Comparison of ENCODE assay signal across 20 cellular contexts in the genomic region with DNA sequence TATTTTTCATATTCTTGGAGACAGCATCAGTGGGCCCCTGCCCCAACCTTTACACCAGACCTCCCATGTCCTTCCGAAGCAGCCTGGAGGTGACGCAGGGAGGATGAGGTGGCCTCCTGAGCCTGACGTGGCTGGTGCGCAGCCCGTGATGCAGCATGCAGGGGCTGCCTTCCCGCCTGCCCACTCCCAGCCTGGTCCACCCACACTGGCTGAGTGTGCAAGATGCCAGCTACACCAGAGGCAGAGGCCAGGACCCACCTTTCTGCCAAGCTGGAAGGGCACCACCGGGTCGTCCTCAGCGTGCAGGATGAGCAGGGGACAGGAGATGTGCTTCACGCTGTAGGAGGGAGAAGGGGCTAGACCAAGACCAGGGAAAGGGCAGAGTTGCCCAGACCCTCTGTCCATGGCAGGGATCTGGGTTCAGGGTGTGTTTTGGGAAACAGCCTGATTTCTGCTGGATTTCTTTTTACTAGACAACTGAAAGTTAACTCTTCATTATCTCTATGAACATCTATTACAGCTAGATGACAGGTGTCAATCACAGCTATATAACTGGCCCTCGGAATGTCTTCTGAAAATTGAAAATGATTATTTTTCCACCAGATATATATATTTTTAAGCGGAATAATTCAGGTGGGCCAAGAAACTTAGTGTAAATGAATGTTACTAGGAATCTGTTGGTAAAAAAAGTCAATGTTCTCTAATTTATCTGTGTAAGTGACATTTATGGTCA. TPM values are rescaled to one million over a fixed set of nuclear protein-coding genes. Genes with fewer than 3 reads are reported as not detected.
DNase-seq lines count a peak whose midpoint lies in the region; ATAC-seq, FAIRE-seq and TF ChIP-seq lines count a peak whose summit lies in the region.
"Had no signal": no experiment of that assay in that cellular context is flagged by ENCODE, and none has a peak within 500 bp of the region (broad histone marks: within the 10 kb centered on the region; RNA-seq: fewer than 3 reads in every experiment).

No MANE protein-coding gene starts in this region.

- no peak overlapping the region for H3K9ac ChIP-seq in K562 (ENCODE audit: insufficient read depth in 1 of 2, low read depth in 2 of 2, low read length in 2 of 2)
- H3K9ac ChIP-seq: KMS-11 had no signal

- no peaks in the 10 kb centered on the region for H3K27me3 ChIP-seq in K562 (ENCODE audit: control insufficient read depth in 2 of 2, insufficient read depth in 2 of 2, low read length in 2 of 2)
- H3K27me3 ChIP-seq in HAP-1 (ENCODE audit: low read depth) = no peaks in the 10 kb centered on the region

- H3K79me2 ChIP-seq in K562 (ENCODE audit: control insufficient read depth, insufficient read depth, low read length) = no peaks in the 10 kb centered on the region

- H3K9me3 Mint-ChIP-seq in activated naive CD4-positive, alpha-beta T cell treated with anti-CD3 and anti-CD28 coated beads, Interleukin-2, amount 50 U/mL, for 72 hours = no peaks in the 10 kb centered on the region
- H3K9me3 Mint-ChIP-seq in progenitor cell of endocrine pancreas (ENCODE audit: low read depth) (no peaks in the 10 kb centered on the region), HFFc6 (no peaks in the 10 kb centered on the region)
- H3K9me3 Mint-ChIP-seq: CD4-positive, alpha-beta T cell had no signal

- H3K4me3 ChIP-seq in A549 (no peak overlapping the region), K562 (no peak overlapping the region), HAP-1 (no peak overlapping the region)

- H4K20me1 ChIP-seq in K562 (replicated peaks; ENCODE audit: control insufficient read depth, insufficient read depth, low read length) = no peaks in the 10 kb centered on the region

- H3K9me3 ChIP-seq in A549 (no peaks in the 10 kb centered on the region), K562 (replicated peaks; ENCODE audit: control insufficient read depth, insufficient read depth, low read depth, low read length) (no peaks in the 10 kb centered on the region), HAP-1 (no peaks in the 10 kb centered on the region)

- 92% methylated on average over 12 of the region's 12 CpGs for WGBS in A549 (ENCODE audit: missing lambda C conversion rate)
- WGBS in K562 (ENCODE audit: insufficient coverage, low coverage, missing lambda C conversion rate) = 88% methylated on average over 4 of the region's 12 CpGs

- H3K27ac ChIP-seq in A549 (peak overlapping the region; percentile 53 to 72; a peak in 4 of 6 replicates), K562 (ENCODE audit: extremely low read depth, low read depth, low read length) (no peak overlapping the region)
- H3K27ac ChIP-seq: KMS-11 had no signal

- in situ Hi-C loops in K562 (cut with MboI) = no loop called here
- in situ Hi-C loops in HAP-1 (cut with MboI; ENCODE audit: low sequenced_read_pairs) = no loop called here

- no peaks in the 10 kb centered on the region for H3K36me3 Mint-ChIP-seq in activated naive CD4-positive, alpha-beta T cell treated with anti-CD3 and anti-CD28 coated beads, Interleukin-2, amount 50 U/mL, for 72 hours
- H3K36me3 Mint-ChIP-seq in progenitor cell of endocrine pancreas (ENCODE audit: insufficient read depth) = peaks cover 2% of the 10 kb centered on the region
- peaks cover 10% of the 10 kb centered on the region for H3K36me3 Mint-ChIP-seq in HFFc6 (ENCODE audit: low read depth)

- no peak overlapping the region for H3K4me2 ChIP-seq in A549
- H3K4me2 ChIP-seq in K562 (ENCODE audit: insufficient read depth, low read length) = no peak overlapping the region
- H3K4me2 ChIP-seq: KMS-11 had no signal

- no peak for FAIRE-seq in A549 (lab: Jason Lieb, UNC)
- no peak for FAIRE-seq in K562 (lab: Jason Lieb, UNC)
- FAIRE-seq: A204.1, GM19239 had no signal

- peaks cover 12% of the 10 kb centered on the region; the same call in 2 of the 3 replicates for H3K36me3 ChIP-seq in K562 (ENCODE audit: control insufficient read depth, insufficient read depth, low read length)
- peaks cover 25% of the 10 kb centered on the region for H3K36me3 ChIP-seq in HAP-1 (replicated peaks)

- BruUV-seq in K562 (replicated peaks; lab: Mats Ljungman, UMichigan) = no TSS peak

- H3K9me1 ChIP-seq in K562 (ENCODE audit: control insufficient read depth, insufficient read depth, low read length) = no peaks in the 10 kb centered on the region

- H3K27ac Mint-ChIP-seq in activated naive CD4-positive, alpha-beta T cell treated with anti-CD3 and anti-CD28 coated beads, Interleukin-2, amount 50 U/mL, for 72 hours = peak overlapping the region; percentile 71 to 72
- H3K27ac Mint-ChIP-seq in progenitor cell of endocrine pancreas (peak overlapping the region; percentile 56), HFFc6 (no peak overlapping the region)
- H3K27ac Mint-ChIP-seq: CD4-positive, alpha-beta T cell had no signal

- peaks cover 51% of the 10 kb centered on the region for H3K4me1 ChIP-seq in A549
- H3K4me1 ChIP-seq in K562 (replicated peaks in 1 of 2; ENCODE audit: control insufficient read depth in 2 of 2, insufficient read depth in 2 of 2, low read length in 2 of 2) = peaks cover 5 to 14% of the 10 kb centered on the region in 2 experiments; a peak in 3 of 5 replicates
- no peaks in the 10 kb centered on the region for H3K4me1 ChIP-seq in HAP-1

- TF ChIP-seq CTCF in A549 (IDR thresholded peaks at IDR 0.05) = no peak
- no peak for TF ChIP-seq CTCF in K562 (IDR thresholded peaks at IDR 0.05 in 2 of 3, conservative IDR thresholded peaks at IDR 0.05 in 1 of 3; ENCODE audit: insufficient read depth in 2 of 3, low read depth in 1 of 3, low read length in 3 of 3)
- TF ChIP-seq CTCF in progenitor cell of endocrine pancreas (IDR thresholded peaks at IDR 0.05; ENCODE audit: unreplicated experiment) = no peak
- TF ChIP-seq CTCF in HFFc6 (IDR thresholded peaks at IDR 0.05) = no peak

- TF ChIP-seq RAD21 in A549 (conservative IDR thresholded peaks at IDR 0.05 in 1 of 2, IDR thresholded peaks at IDR 0.05 in 1 of 2) (no peak), K562 (CRISPR knock-in tag; conservative IDR thresholded peaks at IDR 0.05 in 1 of 2, IDR thresholded peaks at IDR 0.05 in 1 of 2) (no peak)

- CTCF ChIA-PET in A549 (lab: Yijun Ruan, JAX) (interaction anchor here (0.7 to 3.3 kb wide), 7 partner anchors 8 to 96 kb away, joined by 3 to 14 read pairs (median 6); no protein-coding TSS in a partner anchor), K562 (lab: Yijun Ruan, JAX; ENCODE audit: low intra/inter-chr PET ratio) (no interaction called here)

- DNase-seq in activated naive CD4-positive, alpha-beta T cell treated with anti-CD3 and anti-CD28 coated beads, Interleukin-2, amount 50 U/mL, for 72 hours (ENCODE audit: low spot score in 2 of 2) = no peak
- no peak for DNase-seq in activated naive CD4-positive, alpha-beta T cell (lab: John Stamatoyannopoulos, UW)
- DNase-seq in A549 (ENCODE audit: low read depth in 1 of 2, low spot score in 1 of 2) (no peak), K562 (ENCODE audit: extremely low read depth in 1 of 4, low spot score in 3 of 4) (no peak), progenitor cell of endocrine pancreas (ENCODE audit: low spot score, unreplicated experiment) (no peak), HAP-1 (ENCODE audit: low spot score in 2 of 2) (no peak), HFFc6 (no peak)
- DNase-seq: CD4-positive, alpha-beta T cell; GF-D8; MV-4-11; NCI-H1694 treated with DMSO at 0.1 percent for 48 hours; NCI-H2107; NCI-H510A; NCI-H774; OCI-M1; SIG-M5 had no signal

- H3K4me1 Mint-ChIP-seq in progenitor cell of endocrine pancreas (ENCODE audit: low read depth) = no peaks in the 10 kb centered on the region
- H3K4me1 Mint-ChIP-seq in HFFc6 (ENCODE audit: low read depth) = peaks cover 30% of the 10 kb centered on the region

- POLR2A ChIA-PET in A549 (lab: Yijun Ruan, JAX) = no interaction called here
- POLR2A ChIA-PET in K562 (lab: Yijun Ruan, JAX) = no interaction called here

- H3K4me3 Mint-ChIP-seq in progenitor cell of endocrine pancreas (ENCODE audit: low read depth) (no peak overlapping the region), HFFc6 (no peak overlapping the region)
- H3K4me3 Mint-ChIP-seq: CD4-positive, alpha-beta T cell had no signal

- no peaks in the 10 kb centered on the region for H3K27me3 Mint-ChIP-seq in progenitor cell of endocrine pancreas
- H3K27me3 Mint-ChIP-seq in HFFc6 (ENCODE audit: insufficient read depth) = peaks cover 8% of the 10 kb centered on the region
- H3K27me3 Mint-ChIP-seq: CD4-positive, alpha-beta T cell had no signal

- no peak for TF ChIP-seq EP300 in A549 (IDR thresholded peaks at IDR 0.05)
- TF ChIP-seq EP300 in K562 (IDR thresholded peaks at IDR 0.05; ENCODE audit: low read length) = no peak

- H2AFZ ChIP-seq in K562 (ENCODE audit: low read depth, low read length) = no peak overlapping the region

- TF ChIP-seq POLR2A in A549 (IDR thresholded peaks at IDR 0.05; ENCODE audit: low read length) = no peak
- TF ChIP-seq POLR2A in K562 (conservative IDR thresholded peaks at IDR 0.05) = no peak

- intact Hi-C loops in K562 (cut with micrococcal nuclease) = no loop called here

- ATAC-seq in activated naive CD4-positive, alpha-beta T cell treated with anti-CD3 and anti-CD28 coated beads, Interleukin-2, amount 50 U/mL, for 72 hours = no peak
- ATAC-seq in A549 = no peak
- ATAC-seq in K562 = no peak
- ATAC-seq: HCT116 had no signal

RNA-seq across cellular contexts. Expression of a gene that starts 55.6 kb away (rescaled TPM):
- 10 to 100 TPM; 19.1 to 30.8 TPM for total RNA-seq in activated naive CD4-positive, alpha-beta T cell treated with anti-CD3 and anti-CD28 coated beads, Interleukin-2, amount 50 U/mL, for 72 hours
- polyA plus RNA-seq in A549 (2011; rRNA removed) (100 and 113 TPM in 2 replicates), A549 (2017; fragmentation: RNase III; extraction: RNeasy Plus Mini Kit Qiagen cat#74134 plus additional on column Dnase treatment) (85.5 to 93.7 TPM (median 93.2 TPM) in 3 replicates), K562 (2011; rRNA removed) (7.3 and 8.2 TPM in 2 replicates), K562 (2014; fragmentation: Illumina TruSeq; extraction: Trizol) (10.2 and 11.3 TPM in 2 replicates), K562 (2014; fragmentation: Nextera tagmentation; extraction: Ambion mirVana) (under 1 TPM; 0.34 to 0.46 TPM), K562 (2014; rRNA removed) (12.3 and 16.0 TPM in 2 replicates)
- 80.7 and 98.5 TPM in 2 replicates for polyA plus RNA-seq in A549 (2012; cell fraction: cytosol; rRNA removed)
- polyA plus RNA-seq in A549 (2012; cell fraction: nucleus; rRNA removed) = 252 and 288 TPM in 2 replicates
- polyA minus RNA-seq in A549 (2011; rRNA and poly(A)+ RNA removed) = 178 and 188 TPM in 2 replicates
- 15.0 and 42.9 TPM in 2 replicates for total RNA-seq in K562 (2011; cell fraction: chromatin; rRNA removed; ENCODE audit: low replicate concordance)
- total RNA-seq in K562 (2011; cell fraction: nucleolus; rRNA removed) = 22.9 and 27.7 TPM in 2 replicates
- 11.8 and 15.2 TPM in 2 replicates for total RNA-seq in K562 (2011; cell fraction: nucleoplasm; rRNA removed)
- total RNA-seq in K562 (2014; rRNA removed) (12.4 and 13.0 TPM in 2 replicates), K562 (2014; rRNA removed; fragmentation: Illumina TruSeq; extraction: Trizol) (4.1 and 4.7 TPM in 2 replicates), K562 (2015; rRNA removed; fragmentation: Illumina TruSeq; extraction: Trizol) (9.8 and 10.8 TPM in 2 replicates), K562 (2021) (16.1 and 18.0 TPM in 2 replicates), progenitor cell of endocrine pancreas (54.4 and 54.9 TPM in 2 replicates)
- 8.5 and 12.3 TPM in 2 replicates for polyA plus RNA-seq in K562 (2011; cell fraction: cytosol; rRNA removed)
- 42.5 and 55.1 TPM in 2 replicates for polyA plus RNA-seq in K562 (2011; cell fraction: nucleus; rRNA removed)
- polyA plus RNA-seq in K562 (2012) = 12.7 and 36.7 TPM in 2 replicates
- 5.7 and 8.6 TPM in 2 replicates for polyA minus RNA-seq in K562 (2011; rRNA and poly(A)+ RNA removed)
- 8.7 and 9.1 TPM in 2 replicates for polyA minus RNA-seq in K562 (2011; cell fraction: cytosol; rRNA and poly(A)+ RNA removed)
- polyA minus RNA-seq in K562 (2011; cell fraction: nucleus; rRNA and poly(A)+ RNA removed) = 11.4 and 14.6 TPM in 2 replicates
- total RNA-seq in HFFc6 (2021; fragmentation: NEBNext Ultra II Directional; extraction: Animal tissue kit (Norgen Biotek cat#: 25700)) = 10 to 100 TPM; 65.4 to 75.6 (median 70.2) TPM
